Comparison of ENCODE assay signal across 9 cellular contexts in the genomic region with DNA sequence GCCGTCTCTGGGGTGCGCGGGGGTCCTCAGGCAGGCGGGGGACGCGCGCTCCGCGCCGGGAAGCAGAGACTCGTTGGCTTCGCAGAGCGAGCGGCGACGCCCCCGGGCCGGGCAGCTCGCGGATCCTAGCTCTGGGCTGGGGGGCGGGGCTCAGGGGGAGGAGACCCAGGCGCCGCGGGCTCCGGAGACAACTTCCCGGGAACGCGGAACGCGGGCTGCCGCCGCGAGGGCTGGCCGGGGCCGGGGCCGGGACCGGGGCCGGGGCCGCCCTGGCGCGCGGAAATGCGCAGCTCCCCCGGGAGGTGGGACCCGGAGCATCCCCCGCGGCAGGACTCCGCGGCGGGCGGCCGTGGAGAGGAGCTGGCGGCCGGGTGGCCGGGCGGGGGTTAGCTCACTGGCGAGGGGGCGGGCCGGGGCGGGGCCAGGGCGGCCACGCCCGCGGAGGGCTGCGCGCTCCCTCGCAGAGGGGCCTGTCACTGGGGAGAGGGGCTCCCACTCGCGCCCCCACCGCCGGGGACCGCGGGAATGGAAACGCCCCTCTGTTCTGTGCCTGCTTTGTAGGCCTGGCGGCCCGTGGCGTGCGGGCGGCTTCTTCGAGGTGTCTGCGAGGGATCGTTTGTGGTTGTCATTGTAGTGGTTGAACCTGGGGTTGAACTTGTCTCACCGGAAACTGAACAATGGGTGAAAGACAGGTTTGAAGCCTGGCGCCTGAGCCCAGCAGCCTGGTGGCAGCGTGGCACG. TPM values are rescaled to one million over a fixed set of nuclear protein-coding genes. Genes with fewer than 3 reads are reported as not detected.
DNase-seq lines count a peak whose midpoint lies in the region; ATAC-seq and TF ChIP-seq lines count a peak whose summit lies in the region.
"Had no signal": no experiment of that assay in that cellular context is flagged by ENCODE, and none has a peak within 500 bp of the region (broad histone marks: within the 10 kb centered on the region; RNA-seq: fewer than 3 reads in every experiment).

GAS7 (minus strand) TSS at position 98 of the 741 bp plus-strand sequence.

- CTCF ChIA-PET in HEK293 (lab: Yijun Ruan, JAX) (interaction anchor here (0.6 kb wide), 1 partner anchor 239 kb away, joined by 3 read pairs; no protein-coding TSS in a partner anchor), activated B cell treated with CpG ODN at 0.5 μM for 24 hours (lab: Charles Lee) (interaction anchor here (0.9 to 1.6 kb wide), 3 partner anchors 28 to 231 kb away, joined by 3 to 4 read pairs (median 3); no protein-coding TSS in a partner anchor)

- H3K27ac Mint-ChIP-seq in activated B cell treated with CpG ODN at 0.5 μM for 24 hours, result no peak within 1 kb of the TSS

- H3K9ac ChIP-seq in MM.1S (ENCODE audit: low read length), result no peak within 1 kb of the TSS

- no peaks in the 10 kb centered on the region for H3F3A ChIP-seq in MM.1S (ENCODE audit: insufficient read depth, low read length)

- no peaks in the 10 kb centered on the region for H4K20me1 ChIP-seq in MM.1S (ENCODE audit: insufficient read depth, low read length)

- H3K4me2 ChIP-seq in MM.1S (ENCODE audit: low read depth, low read length), result no peak within 1 kb of the TSS

- peaks cover 7% of the 10 kb centered on the region for H3K9me3 Mint-ChIP-seq in activated B cell treated with CpG ODN at 0.5 μM for 24 hours

- peaks cover 19% of the 10 kb centered on the region for H3K27me3 Mint-ChIP-seq in activated B cell treated with CpG ODN at 0.5 μM for 24 hours

- H3K27ac ChIP-seq in HEK293 (ENCODE audit: extremely low read depth, low read depth, low read length) (peak within 1 kb of the TSS; percentile 49; the same call in 1 of the 2 replicates), temporal lobe (ENCODE audit: low read depth, low read length) (no peak within 1 kb of the TSS), MM.1S (ENCODE audit: low read length) (no peak within 1 kb of the TSS)
- no peak within 1 kb of the TSS for H3K27ac ChIP-seq in effector memory CD4-positive, alpha-beta T cell (ENCODE audit: insufficient read depth, low read length, poor library complexity, severe bottlenecking)

- H3K36me3 ChIP-seq in HEK293 (ENCODE audit: control insufficient read depth in 2 of 2, insufficient read depth in 1 of 2, low read length in 2 of 2), result no peaks in the 10 kb centered on the region
- no peaks in the 10 kb centered on the region for H3K36me3 ChIP-seq in effector memory CD4-positive, alpha-beta T cell (ENCODE audit: control insufficient read depth, insufficient read depth, low read length)
- no peaks in the 10 kb centered on the region for H3K36me3 ChIP-seq in MM.1S (replicated peaks; ENCODE audit: insufficient read depth, low read length)

- no peaks in the 10 kb centered on the region for H3K9me2 ChIP-seq in MM.1S (replicated peaks; ENCODE audit: insufficient read depth, low read length)

- H3K36me3 Mint-ChIP-seq in activated B cell treated with CpG ODN at 0.5 μM for 24 hours (ENCODE audit: low read depth), result peaks cover under 1% of the 10 kb centered on the region

- peaks cover 12% of the 10 kb centered on the region for H3K4me1 Mint-ChIP-seq in activated B cell treated with CpG ODN at 0.5 μM for 24 hours

- no peaks in the 10 kb centered on the region for H3K79me2 ChIP-seq in MM.1S (ENCODE audit: low read length)

- TF ChIP-seq CTCF in HEK293 (tag by site-specific recombination; IDR thresholded peaks at IDR 0.05) (no peak), activated B cell treated with CpG ODN at 0.5 μM for 24 hours (IDR thresholded peaks at IDR 0.05) (no peak), MM.1S (IDR thresholded peaks at IDR 0.05; ENCODE audit: low read length) (no peak)

- intact Hi-C loops in activated B cell treated with CpG ODN at 0.5 μM for 24 hours (cut with micrococcal nuclease), result no loop called here

- H3K27me3 ChIP-seq in effector memory CD4-positive, alpha-beta T cell (replicated peaks; ENCODE audit: control insufficient read depth, insufficient read depth, low read length, poor library complexity, severe bottlenecking), result no peaks in the 10 kb centered on the region
- no peaks in the 10 kb centered on the region for H3K27me3 ChIP-seq in MM.1S (replicated peaks; ENCODE audit: insufficient read depth, low read length)

- DNase-seq in DMS114 treated with DMSO at 0.1 percent for 48 hours (lab: John Stamatoyannopoulos, UW; ENCODE audit: unreplicated experiment) (peak; percentile 28), activated B cell treated with CpG ODN at 0.5 μM for 24 hours (peak; percentile 56), mucosa of gallbladder (ENCODE audit: low spot score) (peak; percentile 38), MM.1S (no peak)
- peak; percentile 2 to 16 (median 11) for DNase-seq in effector memory CD4-positive, alpha-beta T cell
- DNase-seq in stimulated activated naive CD4-positive, alpha-beta T cell (lab: John Stamatoyannopoulos, UW), result no peak

- H3K4me3 ChIP-seq in HEK293 (ENCODE audit: low read depth, low read length), result peak within 1 kb of the TSS; percentile 54
- peak within 1 kb of the TSS; percentile 17 for H3K4me3 ChIP-seq in effector memory CD4-positive, alpha-beta T cell (ENCODE audit: insufficient read depth, low read depth, low read length, poor library complexity, severe bottlenecking)
- H3K4me3 ChIP-seq in MM.1S (ENCODE audit: low read length), result no peak within 1 kb of the TSS
- H3K4me3 ChIP-seq: K562 had no signal

- no peak within 1 kb of the TSS for H2AFZ ChIP-seq in MM.1S (ENCODE audit: low read length)

- peaks cover 3% of the 10 kb centered on the region; the same call in 1 of the 2 replicates for H3K4me1 ChIP-seq in HEK293 (ENCODE audit: control insufficient read depth, insufficient read depth, low read length)
- no peaks in the 10 kb centered on the region for H3K4me1 ChIP-seq in effector memory CD4-positive, alpha-beta T cell (ENCODE audit: control insufficient read depth, insufficient read depth, low read length, poor library complexity, severe bottlenecking)
- H3K4me1 ChIP-seq in MM.1S (ENCODE audit: low read length), result no peaks in the 10 kb centered on the region

- POLR2A ChIA-PET in HEK293 (lab: Yijun Ruan, JAX) (interaction anchor here (0.6 to 0.9 kb wide), 7 partner anchors 14 to 361 kb away, joined by 3 to 4 read pairs (median 3); no protein-coding TSS in a partner anchor), activated B cell treated with CpG ODN at 0.5 μM for 24 hours (lab: Charles Lee) (interaction anchor here (1.0 to 1.2 kb wide), 4 partner anchors 10 to 197 kb away, joined by 3 to 5 read pairs (median 4); no protein-coding TSS in a partner anchor)

- peak; percentile 78 for ATAC-seq in activated B cell treated with CpG ODN at 0.5 μM for 24 hours (ENCODE audit: low read depth)
- ATAC-seq: K562 had no signal

- H3K4me3 Mint-ChIP-seq in activated B cell treated with CpG ODN at 0.5 μM for 24 hours, result peak within 1 kb of the TSS; percentile 74

- no peaks in the 10 kb centered on the region for H3K9me3 ChIP-seq in HEK293 (ENCODE audit: control insufficient read depth, insufficient read depth, low read depth, low read length)
- no peaks in the 10 kb centered on the region for H3K9me3 ChIP-seq in effector memory CD4-positive, alpha-beta T cell (ENCODE audit: control insufficient read depth, low read length)
- H3K9me3 ChIP-seq in MM.1S (replicated peaks; ENCODE audit: insufficient read depth, low read length), result no peaks in the 10 kb centered on the region

TF ChIP-seq in HEK293, 187 proteins besides CTCF, POLR2A, EP300 and RAD21 (continues in another document):
- TF ChIP-seq ZNF19 (tag by site-specific recombination; IDR thresholded peaks at IDR 0.05; ENCODE audit: low read depth) (no peak), ZNF670 (tag by site-specific recombination; IDR thresholded peaks at IDR 0.05; ENCODE audit: low read depth) (no peak), ZNF830 (tag by site-specific recombination; IDR thresholded peaks at IDR 0.05; ENCODE audit: low read depth) (no peak), ZEB2 (tag by site-specific recombination; IDR thresholded peaks at IDR 0.05) (no peak), ZNF473 (tag by site-specific recombination; IDR thresholded peaks at IDR 0.05) (no peak), ZBTB17 (tag by site-specific recombination; IDR thresholded peaks at IDR 0.05) (no peak), KLF9 (tag by site-specific recombination; IDR thresholded peaks at IDR 0.05; ENCODE audit: low read depth) (peak; percentile 35; the same call in 1 of the 2 replicates), ZNF571 (tag by site-specific recombination; IDR thresholded peaks at IDR 0.05) (no peak), ZBTB8A (tag by site-specific recombination; IDR thresholded peaks at IDR 0.05) (peak; percentile 42; the same call in 1 of the 2 replicates), GLIS2 (tag by site-specific recombination; IDR thresholded peaks at IDR 0.05) (peak; percentile 75), ZNF248 (tag by site-specific recombination; IDR thresholded peaks at IDR 0.05) (no peak), ZNF311 (tag by site-specific recombination; IDR thresholded peaks at IDR 0.05; ENCODE audit: borderline replicate concordance) (no peak), ZNF837 (tag by site-specific recombination; IDR thresholded peaks at IDR 0.05) (no peak), ZBTB11 (tag by site-specific recombination; conservative IDR thresholded peaks at IDR 0.05; ENCODE audit: low read depth) (no peak)

RNA-seq across cellular contexts. Expression of gene GAS7, which starts in this region (rescaled TPM):
- total RNA-seq in activated B cell treated with CpG ODN at 0.5 μM for 24 hours (39.8 and 44.2 TPM in 2 replicates), mucosa of gallbladder (26.7 TPM), temporal lobe (78.9 TPM)

Comparison
In these comparisons a context has a peak if more than half of its experiments do, and no peak if none do; other contexts are left out.
1. DNase-seq: peak in DMS114 treated with DMSO at 0.1 percent for 48 hours (single experiment), activated B cell treated with CpG ODN at 0.5 μM for 24 hours (single experiment), effector memory CD4-positive, alpha-beta T cell (3 of 3) and mucosa of gallbladder (single experiment); none in stimulated activated naive CD4-positive, alpha-beta T cell (0 of 6) and MM.1S (single experiment).